ENCODE assay signal across 22 cellular contexts in the genomic region with DNA sequence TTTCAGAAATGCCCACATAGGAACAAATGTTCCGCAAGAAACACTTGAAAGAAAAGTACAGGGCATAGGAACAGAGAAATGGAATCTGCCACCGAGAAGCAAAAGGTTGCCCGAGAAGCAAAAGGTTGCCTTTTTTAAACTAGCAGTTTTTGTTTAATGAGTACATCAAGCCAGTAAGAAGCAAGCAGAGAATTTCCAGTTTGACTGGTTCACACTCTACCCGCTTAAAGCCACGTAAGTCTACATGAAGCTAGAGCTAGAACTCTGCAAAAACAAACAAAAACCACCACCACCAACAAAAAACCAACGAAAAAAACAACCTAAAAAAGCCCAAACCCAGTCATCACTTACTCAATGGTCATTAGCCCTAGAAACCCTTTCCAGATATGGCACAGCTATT.
"Had no signal": no experiment of that assay in that cellular context is flagged by ENCODE, and none has a peak within 500 bp of the region (broad histone marks: within the 10 kb centered on the region; RNA-seq: fewer than 3 reads in every experiment).

No MANE protein-coding gene starts in this region.

- ATAC-seq: effector memory CD8-positive, alpha-beta T cell; gastrocnemius medialis; heart right ventricle; left cardiac atrium; left lung; left ventricle myocardium superior; lower lobe of right lung; mucosa of descending colon had no signal

- DNase-seq: colonic mucosa; cortex of kidney; effector CD8-positive, alpha-beta T cell; effector memory CD8-positive, alpha-beta T cell; endodermal cell; esophagus squamous epithelium; foreskin fibroblast; foreskin melanocyte; gastrocnemius medialis; glutamatergic neuron; head of caudate nucleus; heart right ventricle; hippocampal formation; left cardiac atrium; left lung; left ventricle myocardium superior; lower lobe of right lung; mesenchymal stem cell; mucosa of descending colon had no signal

- H3K4me3 ChIP-seq: colonic mucosa, esophagus squamous epithelium, gastrocnemius medialis, heart right ventricle, left lung, lower lobe of right lung, mucosa of descending colon had no signal

- H3K27ac ChIP-seq: colonic mucosa, heart right ventricle, left lung, lower lobe of right lung had no signal

- H3K27me3 ChIP-seq: colonic mucosa, esophagus squamous epithelium, gastrocnemius medialis, heart right ventricle, left lung had no signal

- H3K9me3 ChIP-seq: colonic mucosa, esophagus squamous epithelium, gastrocnemius medialis, left lung, lower lobe of right lung, mucosa of descending colon had no signal

- H3K36me3 ChIP-seq: colonic mucosa, esophagus squamous epithelium, gastrocnemius medialis, heart right ventricle, left lung, lower lobe of right lung had no signal

- H3K4me1 ChIP-seq: colonic mucosa, left lung, lower lobe of right lung had no signal

- FAIRE-seq: endometrium, islet of Langerhans, keratinocyte had no signal
